In the genomic region with DNA sequence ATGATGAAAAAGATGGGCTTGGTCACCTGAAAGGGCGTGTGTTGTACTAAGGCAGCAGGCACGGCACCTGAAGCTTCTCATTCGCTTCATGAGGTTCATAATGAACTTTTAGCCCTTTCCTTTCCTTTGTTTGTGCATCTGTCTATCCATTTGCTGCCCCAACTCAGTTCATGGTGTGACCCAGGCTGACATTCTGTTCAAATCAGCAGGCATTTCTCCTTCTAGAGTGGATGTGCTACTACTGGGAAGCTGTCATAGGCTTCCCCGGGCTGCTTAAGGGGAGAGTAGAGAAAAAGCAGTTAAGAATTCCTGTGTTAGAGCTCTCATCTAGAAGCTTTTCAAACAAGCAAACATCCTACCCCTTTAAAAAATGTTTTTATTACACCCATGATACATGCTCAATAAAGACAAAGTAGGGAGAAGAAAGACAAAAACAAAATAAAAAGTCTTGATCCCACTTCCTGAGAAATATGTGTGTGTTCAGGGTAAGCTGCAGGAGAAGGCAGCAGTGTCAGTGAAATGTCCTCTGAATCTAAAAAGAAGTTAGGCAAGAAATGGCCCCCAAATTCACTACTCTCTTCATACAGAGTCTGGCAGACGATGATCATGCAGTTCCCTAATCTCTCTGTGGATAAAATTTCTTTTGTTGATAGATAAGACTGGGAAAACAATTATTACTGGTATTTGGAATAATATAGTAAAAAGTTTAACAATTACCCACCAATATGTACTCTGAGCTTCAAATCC, we compare ENCODE assay signal across 14 cellular contexts.
A peak's percentile ranks its signal among the peaks of the same experiment; 100 is the strongest.
DNase-seq lines count a peak whose midpoint lies in the region; ATAC-seq and TF ChIP-seq lines count a peak whose summit lies in the region.
"Had no signal": no experiment of that assay in that cellular context is flagged by ENCODE, and none has a peak within 500 bp of the region (broad histone marks: within the 10 kb centered on the region; RNA-seq: fewer than 3 reads in every experiment).

No MANE protein-coding gene starts in this region.

- H3K4me2 ChIP-seq in skeletal muscle satellite cell (ENCODE audit: low read length), result peak overlapping the region; percentile 49

- H3K27ac Mint-ChIP-seq in glutamatergic neuron (ENCODE audit: unreplicated experiment), result peak overlapping the region; percentile 98

- peak overlapping the region; percentile 80 for H3K27ac ChIP-seq in SJSA1
- no peak overlapping the region for H3K27ac ChIP-seq in body of pancreas
- H3K27ac ChIP-seq: adrenal gland had no signal

- peak overlapping the region; percentile 63 for H3K4me3 Mint-ChIP-seq in glutamatergic neuron (ENCODE audit: unreplicated experiment)

- ATAC-seq in body of pancreas (no peak), GM21786 (IDR thresholded peaks at IDR 0.05; ENCODE audit: unreplicated experiment) (no peak)
- ATAC-seq: Right ventricle myocardium inferior had no signal

- no peaks in the 10 kb centered on the region for H3K36me3 Mint-ChIP-seq in glutamatergic neuron (ENCODE audit: unreplicated experiment)

- no peak for TF ChIP-seq POLR2A in body of pancreas (IDR thresholded peaks at IDR 0.05)

- POLR2A ChIA-PET in HEK293T (lab: Yijun Ruan, JAX), result interaction anchor here (0.9 to 1.0 kb wide), 2 partner anchors 8 to 38 kb away, joined by 3 read pairs; no protein-coding TSS in a partner anchor

- H3K9me3 ChIP-seq in SJSA1 (replicated peaks) (no peaks in the 10 kb centered on the region), skeletal muscle satellite cell (replicated peaks; ENCODE audit: low read length) (no peaks in the 10 kb centered on the region), body of pancreas (no peaks in the 10 kb centered on the region)
- H3K9me3 ChIP-seq: adrenal gland had no signal

- H3K9me3 Mint-ChIP-seq in glutamatergic neuron (ENCODE audit: unreplicated experiment), result peaks cover 7% of the 10 kb centered on the region

- H3K27me3 Mint-ChIP-seq in glutamatergic neuron (ENCODE audit: unreplicated experiment), result peaks cover 5% of the 10 kb centered on the region

- TF ChIP-seq CTCF in glutamatergic neuron (IDR thresholded peaks at IDR 0.05; ENCODE audit: partially characterized antibody, unreplicated experiment) (no peak), body of pancreas (IDR thresholded peaks at IDR 0.05) (no peak)

- H3K4me1 ChIP-seq in SJSA1 (replicated peaks) (peaks cover 36% of the 10 kb centered on the region), skeletal muscle satellite cell (ENCODE audit: control insufficient read depth, insufficient read depth, low read length) (peaks cover 28% of the 10 kb centered on the region), body of pancreas (no peaks in the 10 kb centered on the region)
- H3K4me1 ChIP-seq: adrenal gland had no signal

- intact Hi-C loops in body of pancreas (cut with DNase I), result no loop called here

- peak overlapping the region; percentile 56 for H3K9ac ChIP-seq in skeletal muscle satellite cell (ENCODE audit: low read depth, low read length)

- peaks cover 54% of the 10 kb centered on the region for H3K4me1 Mint-ChIP-seq in glutamatergic neuron (ENCODE audit: low read depth, unreplicated experiment)

- H3K4me3 ChIP-seq in SJSA1, result no peak overlapping the region
- H3K4me3 ChIP-seq in skeletal muscle satellite cell (ENCODE audit: low read length), result peak overlapping the region; percentile 6
- H3K4me3 ChIP-seq in body of pancreas, result no peak overlapping the region
- H3K4me3 ChIP-seq: adrenal gland, GM12878 had no signal

- CTCF ChIA-PET in HEK293T (lab: Yijun Ruan, JAX), result no interaction called here

- DNase-seq in HEK293T (ENCODE audit: extremely low spot score) (no peak), SJSA1 (ENCODE audit: low read depth in 1 of 2, low spot score in 2 of 2) (no peak), glutamatergic neuron (no peak), body of pancreas (no peak), T-helper 9 cell (no peak)
- DNase-seq in activated CD8-positive, alpha-beta memory T cell treated with anti-CD3 and anti-CD28 coated beads, Interleukin-2, amount 50 U/mL, for 48 hours, result no peak
- DNase-seq: activated CD4-positive, alpha-beta T cell treated with anti-CD3 and anti-CD28 coated beads, Interleukin-2, amount 50 U/mL, for 1 hour; cortex of kidney; NCI-H1930 had no signal

- no peaks in the 10 kb centered on the region for H3K36me3 ChIP-seq in SJSA1
- no peaks in the 10 kb centered on the region for H3K36me3 ChIP-seq in skeletal muscle satellite cell (ENCODE audit: insufficient read depth, low read length)
- no peaks in the 10 kb centered on the region for H3K36me3 ChIP-seq in body of pancreas (replicated peaks in 1 of 2; ENCODE audit: insufficient read depth in 1 of 2, low read depth in 2 of 2)
- H3K36me3 ChIP-seq: adrenal gland had no signal

- no peaks in the 10 kb centered on the region for H3K27me3 ChIP-seq in SJSA1 (replicated peaks)
- no peaks in the 10 kb centered on the region for H3K27me3 ChIP-seq in skeletal muscle satellite cell (ENCODE audit: control insufficient read depth, insufficient read depth, low read length)
- H3K27me3 ChIP-seq in body of pancreas, result no peaks in the 10 kb centered on the region
- H3K27me3 ChIP-seq: adrenal gland had no signal

- WGBS in body of pancreas, 2 donors, result 71% methylated on average over 5 of the region's 5 CpGs

TF ChIP-seq in HEK293T, 16 proteins besides CTCF, POLR2A, EP300 and RAD21:
- no peak for TF ChIP-seq FOXA1 (IDR thresholded peaks at IDR 0.05)
- no peak for TF ChIP-seq SUZ12 (IDR thresholded peaks at IDR 0.05)
- 0 out of 2 replicates have a peak, but pooled peaks have one; percentile 30 for TF ChIP-seq HDGF (IDR thresholded peaks at IDR 0.05; ENCODE audit: borderline replicate concordance)
- TF ChIP-seq BHLHE40 (IDR thresholded peaks at IDR 0.05; ENCODE audit: borderline replicate concordance), result no peak
- no peak for TF ChIP-seq LEF1 (IDR thresholded peaks at IDR 0.05; ENCODE audit: borderline replicate concordance)
- no peak for TF ChIP-seq NFRKB (IDR thresholded peaks at IDR 0.05)
- no peak for TF ChIP-seq FOXM1 (IDR thresholded peaks at IDR 0.05; ENCODE audit: borderline replicate concordance)
- no peak for TF ChIP-seq SP1 (IDR thresholded peaks at IDR 0.05)
